In genomic region chr4:113762061-113762850, GRCh38 we compare ENCODE assay signal across 8 cellular contexts. TPM values are rescaled to one million over a fixed set of nuclear protein-coding genes. Genes with fewer than 3 reads are reported as not detected.
DNase-seq lines count a peak whose midpoint lies in the region; ATAC-seq and TF ChIP-seq lines count a peak whose summit lies in the region.

No MANE protein-coding gene starts in this region.

- H3K27me3 ChIP-seq in CD4-positive, CD25-positive, alpha-beta regulatory T cell (ENCODE audit: control insufficient read depth, insufficient read depth, low read length) = no peaks in the 10 kb centered on the region
- H3K27me3 ChIP-seq in dorsolateral prefrontal cortex (no peaks in the 10 kb centered on the region), liver (ENCODE audit: control insufficient read depth in 4 of 4, insufficient read depth in 4 of 4, low read length in 3 of 4) (no peaks in the 10 kb centered on the region)

- no peaks in the 10 kb centered on the region for H3K9me3 ChIP-seq in CD4-positive, CD25-positive, alpha-beta regulatory T cell (ENCODE audit: control insufficient read depth in 2 of 2, low read length in 2 of 2)
- H3K9me3 ChIP-seq in liver (ENCODE audit: control insufficient read depth in 4 of 4, low read length in 3 of 4) = no peaks in the 10 kb centered on the region

- H3K4me3 Mint-ChIP-seq in CD4-positive, CD25-positive, alpha-beta regulatory T cell = peak overlapping the region; percentile 87 to 99 (median 96)
- H3K4me3 Mint-ChIP-seq in activated CD4-positive, alpha-beta memory T cell treated with anti-CD3 and anti-CD28 coated beads, Interleukin-2, amount 10 ng/mL, durations not matched to agents 7 days and 5 days = peak overlapping the region; percentile 83

- peaks cover 5% of the 10 kb centered on the region for H3K36me3 Mint-ChIP-seq in CD4-positive, CD25-positive, alpha-beta regulatory T cell
- peaks cover 23% of the 10 kb centered on the region for H3K36me3 Mint-ChIP-seq in activated CD4-positive, alpha-beta memory T cell treated with anti-CD3 and anti-CD28 coated beads, Interleukin-2, amount 10 ng/mL, durations not matched to agents 7 days and 5 days (ENCODE audit: low read depth)

- peaks cover 4% of the 10 kb centered on the region for H3K36me3 ChIP-seq in CD4-positive, CD25-positive, alpha-beta regulatory T cell (ENCODE audit: control insufficient read depth, insufficient read depth, low read length)
- H3K36me3 ChIP-seq in liver (ENCODE audit: control insufficient read depth in 4 of 4, insufficient read depth in 3 of 4, low read depth in 1 of 4, low read length in 3 of 4) = no peaks in the 10 kb centered on the region

- peaks cover 15 to 36% (median 21%) of the 10 kb centered on the region in 4 donors for H3K4me1 Mint-ChIP-seq in CD4-positive, CD25-positive, alpha-beta regulatory T cell
- H3K4me1 Mint-ChIP-seq in activated CD4-positive, alpha-beta memory T cell treated with anti-CD3 and anti-CD28 coated beads, Interleukin-2, amount 10 ng/mL, durations not matched to agents 7 days and 5 days = peaks cover 26% of the 10 kb centered on the region

- H3K27ac ChIP-seq in CD4-positive, CD25-positive, alpha-beta regulatory T cell (ENCODE audit: insufficient read depth, low read length, poor library complexity, severe bottlenecking) = peak overlapping the region; percentile 98
- H3K27ac ChIP-seq in dorsolateral prefrontal cortex (peak overlapping the region; percentile 86 to 100 (median 99)), liver (ENCODE audit: low read depth in 1 of 2, low read length in 2 of 2) (peak overlapping the region; percentile 98 to 99)

- peaks cover 33% of the 10 kb centered on the region for H3K4me1 ChIP-seq in CD4-positive, CD25-positive, alpha-beta regulatory T cell (ENCODE audit: control insufficient read depth, insufficient read depth, low read length, poor library complexity, severe bottlenecking)
- H3K4me1 ChIP-seq in liver (ENCODE audit: control insufficient read depth in 4 of 4, insufficient read depth in 4 of 4, low read length in 3 of 4) = peaks cover 0 to 27% (median 5%) of the 10 kb centered on the region in 4 donors

- peak; percentile 98 to 100 (median 99) for DNase-seq in CD4-positive, CD25-positive, alpha-beta regulatory T cell
- DNase-seq in NCI-H82 (lab: John Stamatoyannopoulos, UW) (peak; percentile 99), dorsolateral prefrontal cortex (peak; percentile 96 to 100 (median 98))
- DNase-seq in activated CD4-positive, alpha-beta memory T cell treated with anti-CD3 and anti-CD28 coated beads, Interleukin-2, amount 10 ng/mL, durations not matched to agents 7 days and 5 days = peak; percentile 99
- DNase-seq in stimulated activated CD4-positive, alpha-beta T cell treated with anti-CD3 and anti-CD28 coated beads, Interleukin-4, amount 100 ng/mL, for 1 hour = peak; percentile 98

- H3K4me3 ChIP-seq in CD4-positive, CD25-positive, alpha-beta regulatory T cell (ENCODE audit: low read depth, low read length) = peak overlapping the region; percentile 99
- H3K4me3 ChIP-seq in dorsolateral prefrontal cortex (peak overlapping the region; percentile 53 to 95 (median 85)), liver (ENCODE audit: low read depth in 1 of 3, low read length in 3 of 3) (peak overlapping the region; percentile 69 to 98 (median 77))

- CTCF ChIA-PET in activated CD4-positive, alpha-beta memory T cell treated with anti-CD3 and anti-CD28 coated beads, Interleukin-2, amount 10 ng/mL, durations not matched to agents 7 days and 5 days (lab: Charles Lee) = interaction anchor here (1.2 kb wide), 1 partner anchor 215 kb away, joined by 6 read pairs; no protein-coding TSS in a partner anchor

- under 1% methylated on average over 44 of the region's 44 CpGs for WGBS in liver

- peak overlapping the region; percentile 97 to 100 (median 99) for H3K27ac Mint-ChIP-seq in CD4-positive, CD25-positive, alpha-beta regulatory T cell
- peak overlapping the region; percentile 100 for H3K27ac Mint-ChIP-seq in activated CD4-positive, alpha-beta memory T cell treated with anti-CD3 and anti-CD28 coated beads, Interleukin-2, amount 10 ng/mL, durations not matched to agents 7 days and 5 days

- POLR2A ChIA-PET in activated CD4-positive, alpha-beta memory T cell treated with anti-CD3 and anti-CD28 coated beads, Interleukin-2, amount 10 ng/mL, durations not matched to agents 7 days and 5 days (lab: Charles Lee) = interaction anchor here (0.6 to 2.0 kb wide), 9 partner anchors 78 to 367 kb away, joined by 3 to 9 read pairs (median 3); no protein-coding TSS in a partner anchor

- ATAC-seq in CD4-positive, CD25-positive, alpha-beta regulatory T cell (ENCODE audit: low read depth in 2 of 2) = peak; percentile 75 to 78
- peak; percentile 58 for ATAC-seq in GM19397 (IDR thresholded peaks at IDR 0.05; ENCODE audit: unreplicated experiment)
- peak; percentile 60 for ATAC-seq in HG03565 (IDR thresholded peaks at IDR 0.05; ENCODE audit: unreplicated experiment)

- H3K9ac ChIP-seq in liver (ENCODE audit: low read depth in 1 of 2, low read length in 2 of 2) = peak overlapping the region; percentile 90 to 99

- peak in 32 of 56 donors; percentile 4 to 47 (median 28) for TF ChIP-seq CTCF in dorsolateral prefrontal cortex (IDR thresholded peaks at IDR 0.05 in 54 of 56, conservative IDR thresholded peaks at IDR 0.05 in 2 of 56; ENCODE audit: low read depth in 1 of 56, partially characterized antibody in 56 of 56)
- no peak for TF ChIP-seq CTCF in liver (IDR thresholded peaks at IDR 0.05; ENCODE audit: low read depth, low read length, missing input control)

- no peaks in the 10 kb centered on the region for H3K9me3 Mint-ChIP-seq in CD4-positive, CD25-positive, alpha-beta regulatory T cell
- H3K9me3 Mint-ChIP-seq in activated CD4-positive, alpha-beta memory T cell treated with anti-CD3 and anti-CD28 coated beads, Interleukin-2, amount 10 ng/mL, durations not matched to agents 7 days and 5 days = no peaks in the 10 kb centered on the region

- intact Hi-C loops in dorsolateral prefrontal cortex (cut with DNase I) = loop anchor here (1.0 to 10.0 kb wide), 5 partner anchors 145 to 933 kb away; no protein-coding TSS in a partner anchor

- peak; percentile 39 to 65 for TF ChIP-seq RAD21 in liver (IDR thresholded peaks at IDR 0.05)

- no peaks in the 10 kb centered on the region for H3K27me3 Mint-ChIP-seq in CD4-positive, CD25-positive, alpha-beta regulatory T cell
- no peaks in the 10 kb centered on the region for H3K27me3 Mint-ChIP-seq in activated CD4-positive, alpha-beta memory T cell treated with anti-CD3 and anti-CD28 coated beads, Interleukin-2, amount 10 ng/mL, durations not matched to agents 7 days and 5 days

TF ChIP-seq in liver, 16 proteins besides CTCF, POLR2A, EP300 and RAD21 (continues in another document):
- TF ChIP-seq SP1 (IDR thresholded peaks at IDR 0.05) = peak; percentile 72
- TF ChIP-seq YY1 (IDR thresholded peaks at IDR 0.05) = peak; percentile 90
- no peak for TF ChIP-seq FOXA2 (IDR thresholded peaks at IDR 0.05)
- peak; percentile 96 for TF ChIP-seq TAF1 (conservative IDR thresholded peaks at IDR 0.05)
- peak; percentile 48 for TF ChIP-seq MAX (IDR thresholded peaks at IDR 0.05)
- peak in 1 of 2 donors; percentile 51 for TF ChIP-seq EGR1 (IDR thresholded peaks at IDR 0.05; ENCODE audit: low read depth in 2 of 2)
- TF ChIP-seq HNF4A (conservative IDR thresholded peaks at IDR 0.05) = peak; percentile 11 to 19
- peak; percentile 83 for TF ChIP-seq ATF3 (IDR thresholded peaks at IDR 0.05)
- peak; percentile 99 for TF ChIP-seq ZBTB33 (IDR thresholded peaks at IDR 0.05)
- TF ChIP-seq FOXA1 (IDR thresholded peaks at IDR 0.05) = no peak
- TF ChIP-seq RXRA (IDR thresholded peaks at IDR 0.05) = peak in 1 of 2 donors; percentile 51
- TF ChIP-seq JUND (IDR thresholded peaks at IDR 0.05) = peak; percentile 92 to 94

RNA-seq across cellular contexts. Expression of gene CAMK2D, which starts 0.7 kb away (rescaled TPM):
- total RNA-seq in CD4-positive, CD25-positive, alpha-beta regulatory T cell = 42.7 TPM
- polyA plus RNA-seq in CD4-positive, CD25-positive, alpha-beta regulatory T cell = 10 to 100 TPM; 24.5 to 27.5 (median 25.4) TPM
- 10 to 100 TPM; 41.7 to 43.0 TPM for total RNA-seq in activated CD4-positive, alpha-beta memory T cell treated with anti-CD3 and anti-CD28 coated beads, Interleukin-2, amount 10 ng/mL, durations not matched to agents 7 days and 5 days
- total RNA-seq in dorsolateral prefrontal cortex (100 to 1,000 TPM in 29 of 120 experiments, 10 to 100 TPM in 91; 46.8 to 134 (median 89.2) TPM), liver (10 to 100 TPM; 30.0 to 31.0 TPM)
- 10 to 100 TPM; 10.1 to 21.1 TPM for polyA plus RNA-seq in liver

Comparison
In these comparisons a context has a peak if more than half of its experiments do, and no peak if none do; other contexts are left out.
1. Peak in every context shown above with its lines: DNase-seq, ATAC-seq, H3K4me3 ChIP-seq and H3K27ac ChIP-seq.